Comparison of ENCODE assay signal across 1 cellular context in genomic region chr3:31356941-31357340, GRCh38.
TF ChIP-seq lines count a peak whose summit lies in the region.

No MANE protein-coding gene starts in this region.

TF ChIP-seq in K562, 482 proteins besides CTCF, POLR2A, EP300 and RAD21 (continued from another document and continues in another):
- TF ChIP-seq CEBPZ (IDR thresholded peaks at IDR 0.05; ENCODE audit: borderline replicate concordance, low read depth, low read length) (peak; percentile 50; the same call in 1 of the 2 replicates), MGA (IDR thresholded peaks at IDR 0.05) (peak; percentile 62), CREM (IDR thresholded peaks at IDR 0.05; ENCODE audit: low read depth) (peak; percentile 19; the same call in 1 of the 2 replicates), HDAC8 (tag; IDR thresholded peaks at IDR 0.05) (0 out of 2 replicates have a peak, but pooled peaks have one; percentile 56), CBX3 (IDR thresholded peaks at IDR 0.05; ENCODE audit: borderline replicate concordance in 1 of 2, low read length in 2 of 2) (peak in 1 of 2 experiments; percentile 97; a peak in 2 of 3 replicates), HDAC2 (IDR thresholded peaks at IDR 0.05) (peak; percentile 44; the same call in 1 of the 2 replicates), ZFX (CRISPR knock-in tag; IDR thresholded peaks at IDR 0.05) (peak; percentile 87), ZNF740 (CRISPR knock-in tag; IDR thresholded peaks at IDR 0.05) (no peak), ZNF740 (tag; IDR thresholded peaks at IDR 0.05) (peak in 1 of 2 experiments; percentile 79; a peak in 2 of 4 replicates), ATF3 (IDR thresholded peaks at IDR 0.05) (peak; percentile 77), ATF3 (CRISPR knock-in tag; conservative IDR thresholded peaks at IDR 0.05) (no peak), XRCC4 (IDR thresholded peaks at IDR 0.05; ENCODE audit: extremely low read depth, insufficient read depth, insufficient read length) (no peak), ZNF444 (CRISPR knock-in tag; IDR thresholded peaks at IDR 0.05) (no peak), MTA1 (IDR thresholded peaks at IDR 0.05; ENCODE audit: borderline replicate concordance) (no peak), ZNF584 (CRISPR knock-in tag; IDR thresholded peaks at IDR 0.05; ENCODE audit: low read depth) (peak; percentile 40; the same call in 1 of the 2 replicates), DACH1 (IDR thresholded peaks at IDR 0.05; ENCODE audit: partially characterized antibody) (peak; percentile 18), BACH1 (tag; IDR thresholded peaks at IDR 0.05) (peak; percentile 99), NR2C2 (CRISPR knock-in tag; IDR thresholded peaks at IDR 0.05) (no peak), NR2C2 (tag; IDR thresholded peaks at IDR 0.05) (peak; percentile 30; the same call in 1 of the 2 replicates), MITF (IDR thresholded peaks at IDR 0.05) (peak; percentile 88), ATF7 (IDR thresholded peaks at IDR 0.05) (peak; percentile 73), PYGO2 (tag; IDR thresholded peaks at IDR 0.05) (peak; percentile 82), NFE2L1 (tag; IDR thresholded peaks at IDR 0.05; ENCODE audit: borderline replicate concordance, low read depth) (peak; percentile 97), SMARCE1 (IDR thresholded peaks at IDR 0.05) (peak; percentile 55; the same call in 1 of the 2 replicates), ZNF354B (CRISPR knock-in tag; IDR thresholded peaks at IDR 0.05) (no peak), MTF1 (CRISPR knock-in tag; IDR thresholded peaks at IDR 0.05; ENCODE audit: borderline replicate concordance) (peak; percentile 33; the same call in 1 of the 2 replicates), SMAD1 (IDR thresholded peaks at IDR 0.05; ENCODE audit: low read depth, low read length, partially characterized antibody) (peak; percentile 84), SRSF1 (IDR thresholded peaks at IDR 0.05; ENCODE audit: low read depth, low read length) (no peak), L3MBTL2 (IDR thresholded peaks at IDR 0.05) (peak; percentile 76), MYC (IDR thresholded peaks at IDR 0.05; ENCODE audit: low read depth, low read length) (peak; percentile 21; the same call in 1 of the 2 replicates), MYC (CRISPR knock-in tag; IDR thresholded peaks at IDR 0.05; ENCODE audit: borderline replicate concordance, low read depth) (no peak), TEAD2 (tag; IDR thresholded peaks at IDR 0.05) (0 out of 2 replicates have a peak, but pooled peaks have one; percentile 62), ZNF395 (CRISPR knock-in tag; IDR thresholded peaks at IDR 0.05) (peak; percentile 69; the same call in 1 of the 2 replicates), LARP7 (IDR thresholded peaks at IDR 0.05) (no peak), FUS (optimal IDR thresholded peaks at IDR 0.05; ENCODE audit: low read depth, low read length) (no peak), FIP1L1 (IDR thresholded peaks at IDR 0.05; ENCODE audit: low read depth, low read length, poor library complexity, severe bottlenecking) (no peak), PHF20 (IDR thresholded peaks at IDR 0.05; ENCODE audit: partially characterized antibody) (peak; percentile 21), NR3C1 (CRISPR knock-in tag; IDR thresholded peaks at IDR 0.05) (no peak), ETV1 (tag; conservative IDR thresholded peaks at IDR 0.05; ENCODE audit: low read depth) (0 out of 2 replicates have a peak, but pooled peaks have one; percentile 18), NCOA4 (IDR thresholded peaks at IDR 0.05; ENCODE audit: partially characterized antibody) (no peak), MAFG (tag; conservative IDR thresholded peaks at IDR 0.05) (peak; percentile 99), ZNF232 (CRISPR knock-in tag; IDR thresholded peaks at IDR 0.05) (no peak), TEAD1 (CRISPR knock-in tag; IDR thresholded peaks at IDR 0.05) (peak in 1 of 2 experiments; percentile 85; a peak in 2 of 4 replicates), PTRF (tag; IDR thresholded peaks at IDR 0.05) (peak; percentile 69; the same call in 1 of the 2 replicates), EGR1 (conservative IDR thresholded peaks at IDR 0.05) (0 out of 2 replicates have a peak, but pooled peaks have one; percentile 4), ELF4 (CRISPR knock-in tag; IDR thresholded peaks at IDR 0.05) (no peak)
